ENCODE assay signal across 1 cellular context in the genomic region with DNA sequence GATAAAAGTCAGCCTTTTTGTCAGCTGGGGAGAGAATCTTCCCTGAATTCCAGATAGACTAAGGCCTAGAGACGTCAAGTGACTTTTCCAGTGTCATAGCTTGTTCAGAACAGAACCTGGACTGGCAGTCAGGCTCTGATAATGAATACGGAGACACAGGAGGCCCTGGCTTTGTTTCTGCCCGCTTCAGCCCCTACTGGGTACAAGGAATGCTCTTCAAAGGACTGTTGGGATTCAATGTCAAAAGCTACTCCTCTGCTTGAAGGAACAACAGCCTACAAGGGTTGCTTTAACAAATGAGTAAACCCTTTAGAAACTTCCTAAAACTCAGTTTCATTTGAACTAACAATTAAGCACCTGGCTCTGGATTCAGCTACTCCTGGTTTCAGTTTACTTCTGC.
TF ChIP-seq lines count a peak whose summit lies in the region.

No MANE protein-coding gene starts in this region.

TF ChIP-seq in H1, 55 proteins besides CTCF, POLR2A, EP300 and RAD21 (continued from another document):
- TF ChIP-seq, protein P1, sequence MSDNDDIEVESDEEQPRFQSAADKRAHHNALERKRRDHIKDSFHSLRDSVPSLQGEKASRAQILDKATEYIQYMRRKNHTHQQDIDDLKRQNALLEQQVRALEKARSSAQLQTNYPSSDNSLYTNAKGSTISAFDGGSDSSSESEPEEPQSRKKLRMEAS (IDR thresholded peaks at IDR 0.05), result no peak
- TF ChIP-seq JUND (IDR thresholded peaks at IDR 0.05; ENCODE audit: low read length) (no peak), ASH2L (IDR thresholded peaks at IDR 0.05; ENCODE audit: low read length) (no peak)
